ENCODE assay signal across 1 cellular context in genomic region chr9:35771524-35771923, GRCh38.
TF ChIP-seq lines count a peak whose summit lies in the region.

No MANE protein-coding gene starts in this region.

TF ChIP-seq in K562, 482 proteins besides CTCF, POLR2A, EP300 and RAD21 (continued from another document):
- no peak for TF ChIP-seq ZNF512 (tag; IDR thresholded peaks at IDR 0.05)
- TF ChIP-seq RAD51 (IDR thresholded peaks at IDR 0.05; ENCODE audit: borderline replicate concordance, low read depth) = no peak
- no peak for TF ChIP-seq NR2F6 (CRISPR knock-in tag; IDR thresholded peaks at IDR 0.05)
- TF ChIP-seq TAL1 (IDR thresholded peaks at IDR 0.05) = 0 out of 2 replicates have a peak, but pooled peaks have one; percentile 17
- TF ChIP-seq FOXK2 (conservative IDR thresholded peaks at IDR 0.05 in 1 of 2, IDR thresholded peaks at IDR 0.05 in 1 of 2; ENCODE audit: low read depth in 2 of 2) = no peak
- TF ChIP-seq NELFE (IDR thresholded peaks at IDR 0.05; ENCODE audit: insufficient read depth, insufficient read length) = no peak
- TF ChIP-seq MLX (CRISPR knock-in tag; conservative IDR thresholded peaks at IDR 0.05) = no peak
- TF ChIP-seq PURB (CRISPR knock-in tag; IDR thresholded peaks at IDR 0.05; ENCODE audit: low read depth) = no peak
- TF ChIP-seq KLF16 (IDR thresholded peaks at IDR 0.05) = no peak
- 0 out of 2 replicates have a peak, but pooled peaks have one; percentile 21 for TF ChIP-seq SMARCA4 (IDR thresholded peaks at IDR 0.05)
